1 cellular context compared by ENCODE assay signal in the genomic region with DNA sequence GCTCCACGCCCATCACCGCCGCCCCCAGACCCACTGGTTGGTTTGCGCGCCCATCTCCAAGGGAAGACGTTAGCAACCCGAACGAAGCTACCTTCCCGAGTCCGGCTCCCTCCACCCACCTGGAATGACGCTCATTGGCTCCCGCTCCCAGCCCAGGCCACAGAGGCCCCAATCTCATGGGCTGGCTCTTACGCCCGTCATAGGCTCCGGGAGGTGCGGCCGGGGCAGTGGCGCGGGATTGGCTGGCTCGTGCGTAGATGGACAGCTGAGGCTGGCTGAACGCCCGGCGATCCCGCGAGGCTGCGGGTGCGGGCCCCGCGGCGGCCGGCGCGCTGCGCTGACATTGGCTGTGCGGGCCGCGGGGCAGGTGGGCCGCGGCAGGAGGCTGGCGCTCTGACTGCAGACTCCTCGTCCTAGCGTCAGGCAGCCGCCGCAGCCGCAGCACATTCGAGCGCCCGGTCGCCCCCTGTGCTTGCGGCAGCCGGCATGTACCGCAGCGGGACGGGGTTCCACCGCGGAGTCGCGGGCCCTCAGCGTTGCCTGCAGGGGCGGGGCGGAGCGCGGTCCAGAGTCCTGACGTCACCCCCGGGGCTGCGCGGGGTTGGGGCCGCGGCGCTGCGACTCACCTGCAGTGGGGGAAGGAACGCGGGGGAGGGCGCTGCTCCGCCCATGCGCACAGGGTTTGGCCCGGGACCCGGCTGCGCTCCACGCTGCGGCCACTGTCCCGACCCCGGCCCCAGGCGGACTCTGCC.
TF ChIP-seq lines count a peak whose summit lies in the region.

No MANE protein-coding gene starts in this region.

TF ChIP-seq in HepG2, 621 proteins besides CTCF, POLR2A, EP300 and RAD21 (continued from another document and continues in another):
- TF ChIP-seq MAF1 (CRISPR knock-in tag; IDR thresholded peaks at IDR 0.05; ENCODE audit: borderline replicate concordance) (0 out of 2 replicates have a peak, but pooled peaks have one; percentile 32), FOXC1 (CRISPR knock-in tag; IDR thresholded peaks at IDR 0.05; ENCODE audit: borderline replicate concordance) (peak; percentile 74; the same call in 1 of the 2 replicates), KDM3A (CRISPR knock-in tag; IDR thresholded peaks at IDR 0.05; ENCODE audit: low read depth) (no peak), ZNF326 (CRISPR knock-in tag; IDR thresholded peaks at IDR 0.05; ENCODE audit: borderline replicate concordance) (no peak), EED (CRISPR knock-in tag; IDR thresholded peaks at IDR 0.05) (no peak), PRPF4 (IDR thresholded peaks at IDR 0.05; ENCODE audit: low read depth, low read length, poor library complexity, severe bottlenecking) (no peak), ZNF615 (CRISPR knock-in tag; IDR thresholded peaks at IDR 0.05; ENCODE audit: borderline replicate concordance) (no peak), SP140L (CRISPR knock-in tag; IDR thresholded peaks at IDR 0.05; ENCODE audit: borderline replicate concordance) (no peak), ZNF383 (CRISPR knock-in tag; IDR thresholded peaks at IDR 0.05; ENCODE audit: borderline replicate concordance) (no peak), ZNF225 (CRISPR knock-in tag; IDR thresholded peaks at IDR 0.05) (no peak; the same call in 1 of the 2 replicates), ZNF382 (CRISPR knock-in tag; IDR thresholded peaks at IDR 0.05; ENCODE audit: borderline replicate concordance) (no peak), MAZ (IDR thresholded peaks at IDR 0.05; ENCODE audit: borderline replicate concordance, low read depth, low read length) (peak; percentile 74; the same call in 1 of the 2 replicates), MAZ (CRISPR knock-in tag; IDR thresholded peaks at IDR 0.05; ENCODE audit: low read depth) (peak; percentile 63; the same call in 1 of the 2 replicates), CERS6 (CRISPR knock-in tag; IDR thresholded peaks at IDR 0.05) (no peak), ZNF264 (CRISPR knock-in tag; IDR thresholded peaks at IDR 0.05) (no peak), NR2F1 (CRISPR knock-in tag; IDR thresholded peaks at IDR 0.05) (no peak), ERF (CRISPR knock-in tag; IDR thresholded peaks at IDR 0.05) (peak; percentile 36), MYNN (CRISPR knock-in tag; IDR thresholded peaks at IDR 0.05; ENCODE audit: low read depth) (no peak), ZNF343 (CRISPR knock-in tag; IDR thresholded peaks at IDR 0.05) (no peak), KDM4B (CRISPR knock-in tag; IDR thresholded peaks at IDR 0.05) (no peak), TBX2 (CRISPR knock-in tag; IDR thresholded peaks at IDR 0.05; ENCODE audit: borderline replicate concordance) (peak; percentile 66; the same call in 1 of the 2 replicates), NR2C2 (CRISPR knock-in tag; IDR thresholded peaks at IDR 0.05; ENCODE audit: borderline replicate concordance) (peak; percentile 40; the same call in 1 of the 2 replicates), IKZF1 (IDR thresholded peaks at IDR 0.05) (no peak), ZNF354B (CRISPR knock-in tag; IDR thresholded peaks at IDR 0.05) (no peak), ATAD3A (CRISPR knock-in tag; IDR thresholded peaks at IDR 0.05) (no peak), ZNF496 (CRISPR knock-in tag; IDR thresholded peaks at IDR 0.05; ENCODE audit: insufficient replicate concordance) (no peak), SNAI1 (CRISPR knock-in tag; IDR thresholded peaks at IDR 0.05; ENCODE audit: borderline replicate concordance) (no peak), ZNF782 (CRISPR knock-in tag; IDR thresholded peaks at IDR 0.05; ENCODE audit: borderline replicate concordance) (peak; percentile 70; the same call in 1 of the 2 replicates), NCOR1 (IDR thresholded peaks at IDR 0.05; ENCODE audit: borderline replicate concordance, low read length) (peak; percentile 61; the same call in 1 of the 2 replicates), ZNF619 (CRISPR knock-in tag; IDR thresholded peaks at IDR 0.05) (no peak), ZNF563 (CRISPR knock-in tag; IDR thresholded peaks at IDR 0.05) (peak; percentile 73), HINFP (CRISPR knock-in tag; IDR thresholded peaks at IDR 0.05; ENCODE audit: low read depth) (peak; percentile 60; the same call in 1 of the 2 replicates), ZMAT3 (CRISPR knock-in tag; conservative IDR thresholded peaks at IDR 0.05) (no peak), HIC2 (CRISPR knock-in tag; IDR thresholded peaks at IDR 0.05; ENCODE audit: low read depth) (no peak), HNRNPLL (IDR thresholded peaks at IDR 0.05; ENCODE audit: low read depth, low read length, poor library complexity, severe bottlenecking) (peak; percentile 88), STAG1 (CRISPR knock-in tag; IDR thresholded peaks at IDR 0.05) (peak; percentile 37), MIER2 (CRISPR knock-in tag; IDR thresholded peaks at IDR 0.05) (no peak), EHMT2 (IDR thresholded peaks at IDR 0.05; ENCODE audit: borderline replicate concordance, low read depth, low read length) (no peak), GTF2F1 (IDR thresholded peaks at IDR 0.05; ENCODE audit: low read length) (no peak), ZSCAN25 (CRISPR knock-in tag; IDR thresholded peaks at IDR 0.05) (peak; percentile 49; the same call in 1 of the 2 replicates), HNRNPH1 (optimal IDR thresholded peaks at IDR 0.05; ENCODE audit: low read depth, low read length) (no peak), SRSF9 (IDR thresholded peaks at IDR 0.05; ENCODE audit: borderline replicate concordance, insufficient read depth, low read depth, low read length, poor library complexity, severe bottlenecking) (no peak), DNMT3B (CRISPR knock-in tag; conservative IDR thresholded peaks at IDR 0.05) (no peak), MLX (CRISPR knock-in tag; IDR thresholded peaks at IDR 0.05) (0 out of 2 replicates have a peak, but pooled peaks have one; percentile 28), XBP1 (CRISPR knock-in tag; IDR thresholded peaks at IDR 0.05) (no peak), ZFP37 (CRISPR knock-in tag; IDR thresholded peaks at IDR 0.05; ENCODE audit: borderline replicate concordance) (no peak)
- TF ChIP-seq, protein P1, sequence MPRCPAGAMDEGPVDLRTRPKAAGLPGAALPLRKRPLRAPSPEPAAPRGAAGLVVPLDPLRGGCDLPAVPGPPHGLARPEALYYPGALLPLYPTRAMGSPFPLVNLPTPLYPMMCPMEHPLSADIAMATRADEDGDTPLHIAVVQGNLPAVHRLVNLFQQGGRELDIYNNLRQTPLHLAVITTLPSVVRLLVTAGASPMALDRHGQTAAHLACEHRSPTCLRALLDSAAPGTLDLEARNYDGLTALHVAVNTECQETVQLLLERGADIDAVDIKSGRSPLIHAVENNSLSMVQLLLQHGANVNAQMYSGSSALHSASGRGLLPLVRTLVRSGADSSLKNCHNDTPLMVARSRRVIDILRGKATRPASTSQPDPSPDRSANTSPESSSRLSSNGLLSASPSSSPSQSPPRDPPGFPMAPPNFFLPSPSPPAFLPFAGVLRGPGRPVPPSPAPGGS (CRISPR knock-in tag; IDR thresholded peaks at IDR 0.05), result peak; percentile 90; the same call in 1 of the 2 replicates
- TF ChIP-seq, protein P2, sequence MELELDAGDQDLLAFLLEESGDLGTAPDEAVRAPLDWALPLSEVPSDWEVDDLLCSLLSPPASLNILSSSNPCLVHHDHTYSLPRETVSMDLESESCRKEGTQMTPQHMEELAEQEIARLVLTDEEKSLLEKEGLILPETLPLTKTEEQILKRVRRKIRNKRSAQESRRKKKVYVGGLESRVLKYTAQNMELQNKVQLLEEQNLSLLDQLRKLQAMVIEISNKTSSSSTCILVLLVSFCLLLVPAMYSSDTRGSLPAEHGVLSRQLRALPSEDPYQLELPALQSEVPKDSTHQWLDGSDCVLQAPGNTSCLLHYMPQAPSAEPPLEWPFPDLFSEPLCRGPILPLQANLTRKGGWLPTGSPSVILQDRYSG (CRISPR knock-in tag; IDR thresholded peaks at IDR 0.05), result peak; percentile 86
- TF ChIP-seq, protein P3, sequence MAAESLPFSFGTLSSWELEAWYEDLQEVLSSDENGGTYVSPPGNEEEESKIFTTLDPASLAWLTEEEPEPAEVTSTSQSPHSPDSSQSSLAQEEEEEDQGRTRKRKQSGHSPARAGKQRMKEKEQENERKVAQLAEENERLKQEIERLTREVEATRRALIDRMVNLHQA (CRISPR knock-in tag; IDR thresholded peaks at IDR 0.05), result no peak
- TF ChIP-seq, protein P4, sequence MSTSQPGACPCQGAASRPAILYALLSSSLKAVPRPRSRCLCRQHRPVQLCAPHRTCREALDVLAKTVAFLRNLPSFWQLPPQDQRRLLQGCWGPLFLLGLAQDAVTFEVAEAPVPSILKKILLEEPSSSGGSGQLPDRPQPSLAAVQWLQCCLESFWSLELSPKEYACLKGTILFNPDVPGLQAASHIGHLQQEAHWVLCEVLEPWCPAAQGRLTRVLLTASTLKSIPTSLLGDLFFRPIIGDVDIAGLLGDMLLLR (CRISPR knock-in tag; IDR thresholded peaks at IDR 0.05), result 0 out of 2 replicates have a peak, but pooled peaks have one; percentile 77
- TF ChIP-seq, protein P5, sequence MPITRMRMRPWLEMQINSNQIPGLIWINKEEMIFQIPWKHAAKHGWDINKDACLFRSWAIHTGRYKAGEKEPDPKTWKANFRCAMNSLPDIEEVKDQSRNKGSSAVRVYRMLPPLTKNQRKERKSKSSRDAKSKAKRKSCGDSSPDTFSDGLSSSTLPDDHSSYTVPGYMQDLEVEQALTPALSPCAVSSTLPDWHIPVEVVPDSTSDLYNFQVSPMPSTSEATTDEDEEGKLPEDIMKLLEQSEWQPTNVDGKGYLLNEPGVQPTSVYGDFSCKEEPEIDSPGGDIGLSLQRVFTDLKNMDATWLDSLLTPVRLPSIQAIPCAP (CRISPR knock-in tag; IDR thresholded peaks at IDR 0.05; ENCODE audit: low read depth), result no peak
- TF ChIP-seq, protein P6, sequence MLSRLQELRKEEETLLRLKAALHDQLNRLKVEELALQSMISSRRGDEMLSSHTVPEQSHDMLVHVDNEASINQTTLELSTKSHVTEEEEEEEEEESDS (CRISPR knock-in tag; IDR thresholded peaks at IDR 0.05; ENCODE audit: borderline replicate concordance), result no peak
- TF ChIP-seq, protein P7, sequence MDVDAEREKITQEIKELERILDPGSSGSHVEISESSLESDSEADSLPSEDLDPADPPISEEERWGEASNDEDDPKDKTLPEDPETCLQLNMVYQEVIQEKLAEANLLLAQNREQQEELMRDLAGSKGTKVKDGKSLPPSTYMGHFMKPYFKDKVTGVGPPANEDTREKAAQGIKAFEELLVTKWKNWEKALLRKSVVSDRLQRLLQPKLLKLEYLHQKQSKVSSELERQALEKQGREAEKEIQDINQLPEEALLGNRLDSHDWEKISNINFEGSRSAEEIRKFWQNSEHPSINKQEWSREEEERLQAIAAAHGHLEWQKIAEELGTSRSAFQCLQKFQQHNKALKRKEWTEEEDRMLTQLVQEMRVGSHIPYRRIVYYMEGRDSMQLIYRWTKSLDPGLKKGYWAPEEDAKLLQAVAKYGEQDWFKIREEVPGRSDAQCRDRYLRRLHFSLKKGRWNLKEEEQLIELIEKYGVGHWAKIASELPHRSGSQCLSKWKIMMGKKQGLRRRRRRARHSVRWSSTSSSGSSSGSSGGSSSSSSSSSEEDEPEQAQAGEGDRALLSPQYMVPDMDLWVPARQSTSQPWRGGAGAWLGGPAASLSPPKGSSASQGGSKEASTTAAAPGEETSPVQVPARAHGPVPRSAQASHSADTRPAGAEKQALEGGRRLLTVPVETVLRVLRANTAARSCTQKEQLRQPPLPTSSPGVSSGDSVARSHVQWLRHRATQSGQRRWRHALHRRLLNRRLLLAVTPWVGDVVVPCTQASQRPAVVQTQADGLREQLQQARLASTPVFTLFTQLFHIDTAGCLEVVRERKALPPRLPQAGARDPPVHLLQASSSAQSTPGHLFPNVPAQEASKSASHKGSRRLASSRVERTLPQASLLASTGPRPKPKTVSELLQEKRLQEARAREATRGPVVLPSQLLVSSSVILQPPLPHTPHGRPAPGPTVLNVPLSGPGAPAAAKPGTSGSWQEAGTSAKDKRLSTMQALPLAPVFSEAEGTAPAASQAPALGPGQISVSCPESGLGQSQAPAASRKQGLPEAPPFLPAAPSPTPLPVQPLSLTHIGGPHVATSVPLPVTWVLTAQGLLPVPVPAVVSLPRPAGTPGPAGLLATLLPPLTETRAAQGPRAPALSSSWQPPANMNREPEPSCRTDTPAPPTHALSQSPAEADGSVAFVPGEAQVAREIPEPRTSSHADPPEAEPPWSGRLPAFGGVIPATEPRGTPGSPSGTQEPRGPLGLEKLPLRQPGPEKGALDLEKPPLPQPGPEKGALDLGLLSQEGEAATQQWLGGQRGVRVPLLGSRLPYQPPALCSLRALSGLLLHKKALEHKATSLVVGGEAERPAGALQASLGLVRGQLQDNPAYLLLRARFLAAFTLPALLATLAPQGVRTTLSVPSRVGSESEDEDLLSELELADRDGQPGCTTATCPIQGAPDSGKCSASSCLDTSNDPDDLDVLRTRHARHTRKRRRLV (CRISPR knock-in tag; IDR thresholded peaks at IDR 0.05), result no peak
